8 cellular contexts compared by ENCODE assay signal in the genomic region with DNA sequence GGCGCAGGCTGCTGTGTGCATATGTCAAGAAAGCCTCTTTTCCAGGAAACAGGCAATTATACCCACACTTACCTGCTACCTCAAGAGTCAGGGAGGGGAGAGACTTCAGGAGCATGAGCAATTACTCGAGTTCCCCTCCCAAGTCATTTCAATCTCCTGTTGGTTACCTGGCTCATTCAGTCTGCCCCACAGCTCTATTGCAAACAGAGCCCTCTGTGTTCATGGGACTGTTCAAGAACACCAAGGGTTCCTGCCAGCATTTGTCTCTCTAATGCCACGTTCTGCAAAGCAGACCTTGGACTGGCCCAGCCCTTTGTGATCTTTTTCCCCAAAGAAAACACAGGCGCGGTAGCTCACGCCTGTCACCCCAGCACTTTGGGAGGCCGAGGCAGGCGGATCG.
"Had no signal": no experiment of that assay in that cellular context is flagged by ENCODE, and none has a peak within 500 bp of the region (broad histone marks: within the 10 kb centered on the region; RNA-seq: fewer than 3 reads in every experiment).

No MANE protein-coding gene starts in this region.

- H3K36me3 ChIP-seq: HAP-1 had no signal

- H3K4me1 ChIP-seq: HAP-1 had no signal

- H3K9me3 ChIP-seq: HAP-1 had no signal

- H3K4me3 ChIP-seq: GM23248, HAP-1 had no signal

- H3K27ac Mint-ChIP-seq: HFFc6 had no signal

- H3K27me3 Mint-ChIP-seq: IgD-negative memory B cell had no signal

- H3K27ac ChIP-seq: GM23248 had no signal

- H3K4me3 Mint-ChIP-seq: HFFc6, IgD-negative memory B cell had no signal

- DNase-seq: GM23248, GOT3, H7, HFFc6, KBM-7 had no signal

- ATAC-seq: HCT116 had no signal
